ENCODE assay signal across 1 cellular context in genomic region chr11:130338667-130339066, GRCh38.
TF ChIP-seq lines count a peak whose summit lies in the region.

No MANE protein-coding gene starts in this region.

TF ChIP-seq in GM23338, 12 proteins besides CTCF, POLR2A, EP300 and RAD21 (continued from another document):
- TF ChIP-seq ZNF331 (CRISPR knock-in tag; IDR thresholded peaks at IDR 0.05; ENCODE audit: low read depth) (no peak), NANOG (IDR thresholded peaks at IDR 0.05; ENCODE audit: borderline replicate concordance) (no peak)
